Comparison of ENCODE assay signal across 8 cellular contexts in genomic region chr19:48190288-48191284, GRCh38. TPM values are rescaled to one million over a fixed set of nuclear protein-coding genes. Genes with fewer than 3 reads are reported as not detected.
DNase-seq lines count a peak whose midpoint lies in the region; ATAC-seq, FAIRE-seq and TF ChIP-seq lines count a peak whose summit lies in the region.

No MANE protein-coding gene starts in this region.

- dilution Hi-C loops in mammary epithelial cell (cut with HindIII; ENCODE audit: low sequenced_read_pairs) = no loop called here

- 94% methylated on average over 15 of the region's 16 CpGs for WGBS in mammary epithelial cell (ENCODE audit: low coverage, missing lambda C conversion rate)
- 78 to 84% (median 84%) methylated on average over 16 of the region's 16 CpGs for WGBS in small intestine, 3 donors

- H3K4me3 ChIP-seq in mammary epithelial cell (replicated peaks in 1 of 3; ENCODE audit: insufficient read depth in 1 of 3, low read depth in 2 of 3, low read length in 3 of 3) = no peak overlapping the region
- no peak overlapping the region for H3K4me3 ChIP-seq in HAP-1
- no peak overlapping the region for H3K4me3 ChIP-seq in small intestine (ENCODE audit: low read depth in 1 of 2, low read length in 2 of 2)

- FAIRE-seq in small intestine (lab: Jason Lieb, UNC) = no peak

- CTCF ChIA-PET in mammary epithelial cell (lab: Charles Lee; ENCODE audit: low non-redundant PET) = no interaction called here

- H3K36me3 ChIP-seq in mammary epithelial cell (ENCODE audit: insufficient read depth, low read length) = peaks cover 2% of the 10 kb centered on the region
- no peaks in the 10 kb centered on the region for H3K36me3 ChIP-seq in HAP-1 (replicated peaks)
- H3K36me3 ChIP-seq in small intestine (ENCODE audit: control insufficient read depth in 2 of 2, insufficient read depth in 2 of 2, low read length in 2 of 2) = no peaks in the 10 kb centered on the region

- no peak for TF ChIP-seq CTCF in mammary epithelial cell (conservative IDR thresholded peaks at IDR 0.05 in 1 of 2, IDR thresholded peaks at IDR 0.05 in 1 of 2; ENCODE audit: extremely low read depth in 1 of 2, insufficient read depth in 1 of 2, low read depth in 1 of 2, low read length in 2 of 2)

- H3K9ac ChIP-seq in mammary epithelial cell (ENCODE audit: insufficient read depth, low read length) = no peak overlapping the region

- H4K20me1 ChIP-seq in mammary epithelial cell (ENCODE audit: insufficient read depth, low read length) = no peaks in the 10 kb centered on the region

- H2AFZ ChIP-seq in mammary epithelial cell (ENCODE audit: low read depth, low read length) = no peak overlapping the region

- H3K9me3 ChIP-seq in mammary epithelial cell (replicated peaks; ENCODE audit: insufficient read depth, low read length) = no peaks in the 10 kb centered on the region
- H3K9me3 ChIP-seq in HAP-1 = no peaks in the 10 kb centered on the region
- H3K9me3 ChIP-seq in small intestine (ENCODE audit: control insufficient read depth, low read depth) = no peaks in the 10 kb centered on the region

- DNase-seq in A172 (ENCODE audit: low spot score) = peak; percentile 58
- peak in 70 of 76 experiments; percentile 27 to 96 (median 80) for DNase-seq in HUDEP-2 (lab: John Stamatoyannopoulos, UW; ENCODE audit: unreplicated experiment in 76 of 76)
- peak; percentile 67 for DNase-seq in T follicular helper cell (ENCODE audit: low read depth)
- peak; percentile 99 for DNase-seq in mammary epithelial cell
- peak; percentile 39 for DNase-seq in midbrain (lab: John Stamatoyannopoulos, UW)
- no peak for DNase-seq in HAP-1 (ENCODE audit: low spot score in 2 of 2)
- no peak for DNase-seq in small intestine

- BruUV-seq in mammary epithelial cell (replicated peaks; lab: Mats Ljungman, UMichigan) = no TSS peak

- H3K27me3 ChIP-seq in mammary epithelial cell (ENCODE audit: insufficient read depth, low read length) = no peaks in the 10 kb centered on the region
- H3K27me3 ChIP-seq in HAP-1 (ENCODE audit: low read depth) = no peaks in the 10 kb centered on the region
- H3K27me3 ChIP-seq in small intestine (ENCODE audit: control insufficient read depth in 2 of 2, insufficient read depth in 2 of 2, low read length in 2 of 2) = no peaks in the 10 kb centered on the region

- intact Hi-C loops in mammary epithelial cell (cut with micrococcal nuclease) = no loop called here

- no peak overlapping the region for H3K4me2 ChIP-seq in mammary epithelial cell (ENCODE audit: insufficient read depth, low read depth, low read length)

- in situ Hi-C loops in mammary epithelial cell (cut with MboI; ENCODE audit: low sequenced_read_pairs in 2 of 2) = no loop called here
- in situ Hi-C loops in HAP-1 (cut with MboI; ENCODE audit: low sequenced_read_pairs) = no loop called here

- no peaks in the 10 kb centered on the region for H3K79me2 ChIP-seq in mammary epithelial cell (ENCODE audit: insufficient read depth, low read length)

- ATAC-seq in GM21423 (IDR thresholded peaks at IDR 0.05; ENCODE audit: unreplicated experiment) = no peak

- no peaks in the 10 kb centered on the region for H3K4me1 ChIP-seq in mammary epithelial cell (ENCODE audit: insufficient read depth, low read length)
- no peaks in the 10 kb centered on the region for H3K4me1 ChIP-seq in HAP-1
- H3K4me1 ChIP-seq in small intestine (ENCODE audit: control insufficient read depth in 2 of 2, insufficient read depth in 1 of 2, low read depth in 1 of 2, low read length in 1 of 2) = no peaks in the 10 kb centered on the region

- no peak overlapping the region for H3K27ac ChIP-seq in mammary epithelial cell (ENCODE audit: insufficient read depth, low read depth, low read length)
- no peak overlapping the region for H3K27ac ChIP-seq in small intestine (ENCODE audit: low read depth in 1 of 2, low read length in 1 of 2)

RNA-seq across cellular contexts. Expression of gene ZSWIM9, which starts 20.1 kb away (rescaled TPM):
- total RNA-seq in A172 (2014; rRNA removed; shearing (Covaris generic)) = 0.03 and 0.50 TPM in 2 replicates
- total RNA-seq in mammary epithelial cell = 1 to 10 TPM; 1.8 to 6.4 TPM
- polyA plus RNA-seq in mammary epithelial cell (0.36 TPM), small intestine (1 to 10 TPM; 4.0 to 5.1 (median 4.1) TPM)
- 0.21 TPM for polyA minus RNA-seq in mammary epithelial cell

RNA-seq across cellular contexts. Expression of gene LIG1, which starts 20.4 kb away (rescaled TPM):
- total RNA-seq in A172 (2014; rRNA removed; shearing (Covaris generic)) = 30.1 and 35.7 TPM in 2 replicates
- 10 to 100 TPM; 14.0 to 55.7 TPM for total RNA-seq in mammary epithelial cell
- polyA plus RNA-seq in mammary epithelial cell (46.2 TPM), small intestine (10 to 100 TPM; 27.3 to 34.7 (median 31.8) TPM)
- 32.1 TPM for polyA minus RNA-seq in mammary epithelial cell

Comparison
In these comparisons a context has a peak if more than half of its experiments do, and no peak if none do; other contexts are left out.
1. DNase-seq: peak in A172 (single experiment), HUDEP-2 (70 of 76), T follicular helper cell (single experiment), mammary epithelial cell (single experiment) and midbrain (single experiment); none in HAP-1 (0 of 2) and small intestine (single experiment).